ENCODE assay signal across 12 cellular contexts in genomic region chr6:147287869-147288271, GRCh38.
DNase-seq lines count a peak whose midpoint lies in the region; ATAC-seq, FAIRE-seq and TF ChIP-seq lines count a peak whose summit lies in the region.
"Had no signal": no experiment of that assay in that cellular context is flagged by ENCODE, and none has a peak within 500 bp of the region (broad histone marks: within the 10 kb centered on the region; RNA-seq: fewer than 3 reads in every experiment).

No MANE protein-coding gene starts in this region.

- WGBS in trophoblast cell (ENCODE audit: extremely low coverage, insufficient coverage, insufficient read length) = no CpG with 5 or more reads among the region's 3 CpGs

- H3K4me2 ChIP-seq in fibroblast of lung (ENCODE audit: extremely low read depth, insufficient read depth, low read length) (no peak overlapping the region), trophoblast cell (ENCODE audit: low read length) (peak overlapping the region; percentile 22)

- H3K9me3 ChIP-seq in SJSA1 (replicated peaks) (no peaks in the 10 kb centered on the region), fibroblast of lung (ENCODE audit: control insufficient read depth, insufficient read depth, low read depth, low read length) (no peaks in the 10 kb centered on the region), trophoblast cell (ENCODE audit: insufficient read depth, low read depth, low read length) (peaks cover 3% of the 10 kb centered on the region)

- no peak overlapping the region for H4K12ac ChIP-seq in trophoblast cell (ENCODE audit: low read depth, low read length)

- H3K4me3 ChIP-seq in SJSA1 (no peak overlapping the region), fibroblast of lung (replicated peaks in 1 of 4; ENCODE audit: control extremely low read depth in 1 of 4, insufficient read depth in 1 of 4, low read depth in 3 of 4, low read length in 4 of 4) (no peak overlapping the region), trophoblast cell (ENCODE audit: low read depth, low read length) (no peak overlapping the region)

- no peak overlapping the region for H3K18ac ChIP-seq in trophoblast cell (ENCODE audit: low read length)

- H3K36me3 ChIP-seq in SJSA1 = peaks cover 8% of the 10 kb centered on the region
- H3K36me3 ChIP-seq in fibroblast of lung (ENCODE audit: control insufficient read depth, insufficient read depth, low read length) = peaks cover 4% of the 10 kb centered on the region
- H3K36me3 ChIP-seq in trophoblast cell (ENCODE audit: control insufficient read depth in 1 of 2, insufficient read depth in 2 of 2, low read length in 2 of 2) = peaks cover 5 to 6% of the 10 kb centered on the region in 2 experiments

- H3K9ac ChIP-seq in fibroblast of lung (ENCODE audit: insufficient read depth, low read length) (no peak overlapping the region), trophoblast cell (ENCODE audit: low read length) (no peak overlapping the region)

- H3K4me1 ChIP-seq in SJSA1 (replicated peaks) = peaks cover 9% of the 10 kb centered on the region
- peaks cover 6% of the 10 kb centered on the region for H3K4me1 ChIP-seq in fibroblast of lung (ENCODE audit: control insufficient read depth, extremely low read depth, insufficient read depth, low read length)
- H3K4me1 ChIP-seq in trophoblast cell (ENCODE audit: control insufficient read depth in 1 of 2, insufficient read depth in 2 of 2, low read length in 2 of 2) = peaks cover 2 to 3% of the 10 kb centered on the region in 2 experiments

- H2AFZ ChIP-seq in fibroblast of lung (ENCODE audit: low read length) (no peak overlapping the region), trophoblast cell (ENCODE audit: insufficient read depth, low read length, poor library complexity) (no peak overlapping the region)

- H4K8ac ChIP-seq in trophoblast cell (ENCODE audit: low read depth, low read length) = no peak overlapping the region

- H4K20me1 ChIP-seq in fibroblast of lung (ENCODE audit: control insufficient read depth, extremely low read depth, insufficient read depth, low read length) = peaks cover 3% of the 10 kb centered on the region

- H3K27me3 ChIP-seq in SJSA1 (replicated peaks) (no peaks in the 10 kb centered on the region), fibroblast of lung (ENCODE audit: control insufficient read depth, insufficient read depth, low read length) (no peaks in the 10 kb centered on the region), trophoblast cell (ENCODE audit: insufficient read depth, low read length) (no peaks in the 10 kb centered on the region)

- no peaks in the 10 kb centered on the region for H3K79me1 ChIP-seq in trophoblast cell (ENCODE audit: low read length)

- TF ChIP-seq CTCF in fibroblast of lung (conservative IDR thresholded peaks at IDR 0.05 in 1 of 2, IDR thresholded peaks at IDR 0.05 in 1 of 2; ENCODE audit: low read depth in 1 of 2, low read length in 2 of 2) = no peak

- no peak overlapping the region for H3K23ac ChIP-seq in trophoblast cell (ENCODE audit: low read length)

- peak; percentile 15 for DNase-seq in H54 (ENCODE audit: insufficient read length, low spot score)
- DNase-seq in SJSA1 (ENCODE audit: low read depth in 1 of 2, low spot score in 2 of 2) = peak; percentile 48
- DNase-seq in fibroblast of lung (ENCODE audit: low read depth in 2 of 2) = peak; percentile 30 to 70
- DNase-seq in trophoblast cell = peak; percentile 84 to 95
- DNase-seq in cerebellar cortex (ENCODE audit: low spot score) = no peak
- DNase-seq in cortex of kidney (lab: John Stamatoyannopoulos, UW) = no peak
- DNase-seq: NCI-H774, T-helper 9 cell had no signal

- H2AK5ac ChIP-seq in trophoblast cell (ENCODE audit: low read length) = no peak overlapping the region

- no peak overlapping the region for H3K14ac ChIP-seq in trophoblast cell (ENCODE audit: low read length)

- peak; percentile 36 for FAIRE-seq in H54 (lab: Jason Lieb, UNC)
- FAIRE-seq: endometrium, G401.6 had no signal

- no peak overlapping the region for H2BK120ac ChIP-seq in trophoblast cell (ENCODE audit: insufficient read depth, low read length, poor library complexity)

- no peak overlapping the region for H3K4ac ChIP-seq in trophoblast cell (ENCODE audit: low read depth, low read length)

- no peaks in the 10 kb centered on the region for H3K79me2 ChIP-seq in fibroblast of lung (ENCODE audit: control insufficient read depth, insufficient read depth, low read length)
- no peaks in the 10 kb centered on the region for H3K79me2 ChIP-seq in trophoblast cell (ENCODE audit: control insufficient read depth, insufficient read depth, low read length, poor library complexity)

- no peak for TF ChIP-seq POLR2A in H54 (IDR thresholded peaks at IDR 0.05; ENCODE audit: low read depth, low read length)

- H4K91ac ChIP-seq in trophoblast cell (ENCODE audit: low read depth, low read length) = no peak overlapping the region

- H2BK5ac ChIP-seq in trophoblast cell (ENCODE audit: low read depth, low read length, poor library complexity) = no peak overlapping the region

- H3K27ac ChIP-seq in SJSA1 (no peak overlapping the region; the same call in 1 of the 2 replicates), fibroblast of lung (ENCODE audit: insufficient read depth, low read length) (peak overlapping the region; percentile 19), trophoblast cell (ENCODE audit: low read depth, low read length) (peak overlapping the region; percentile 65)

- H2BK12ac ChIP-seq in trophoblast cell (ENCODE audit: low read length) = no peak overlapping the region

- ATAC-seq in GM18873 (IDR thresholded peaks at IDR 0.05; ENCODE audit: low FRiP score, unreplicated experiment) = no peak
- no peak for ATAC-seq in GM21390 (IDR thresholded peaks at IDR 0.05; ENCODE audit: unreplicated experiment)

Comparison
In these comparisons a context has a peak if more than half of its experiments do, and no peak if none do; other contexts are left out.
1. DNase-seq: peak in H54 (single experiment), SJSA1 (2 of 2), fibroblast of lung (2 of 2) and trophoblast cell (2 of 2); none in cerebellar cortex (single experiment) and cortex of kidney (single experiment).